In the genomic region with DNA sequence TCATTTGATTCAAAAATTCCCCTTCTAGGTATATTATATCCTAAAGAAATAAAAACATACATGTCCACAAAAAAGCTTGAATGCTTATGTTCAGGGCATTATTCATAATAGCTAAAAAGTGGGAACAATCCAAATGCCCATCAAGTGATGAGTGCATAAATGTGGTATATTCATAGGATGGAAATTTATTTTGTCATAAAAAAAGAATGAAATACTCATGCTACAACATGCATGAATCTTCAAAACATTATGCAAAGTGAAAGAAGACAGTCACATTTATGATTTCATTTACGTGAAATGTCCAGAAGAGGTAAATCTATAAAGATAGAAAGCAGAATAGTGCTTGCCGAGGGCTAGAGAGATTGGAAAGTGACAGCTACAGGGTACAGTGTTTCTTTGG, we compare ENCODE assay signal across 32 cellular contexts.
"Had no signal": no experiment of that assay in that cellular context is flagged by ENCODE, and none has a peak within 500 bp of the region (broad histone marks: within the 10 kb centered on the region; RNA-seq: fewer than 3 reads in every experiment).

No MANE protein-coding gene starts in this region.

- DNase-seq: Karpas-422, Kasumi-1, KBM-7, KG1, MG63, MM.1S, MV-4-11, NCI-H1048, NCI-H1092, NCI-H1092 treated with DMSO at 0.1 percent for 48 hours, NCI-H1105, NCI-H1417 treated with DMSO at 0.1 percent for 48 hours, NCI-H1436, NCI-H1436 treated with DMSO at 0.1 percent for 48 hours, NCI-H1694, NCI-H1694 treated with DMSO at 0.1 percent for 48 hours, NCI-H187, NCI-H187 treated with DMSO at 0.1 percent for 48 hours, NCI-H1930, NCI-H2029, NCI-H2081, NCI-H2081 treated with DMSO at 0.1 percent for 48 hours, NCI-H2107, NCI-H2171, NCI-H2171 treated with DMSO at 0.1 percent for 48 hours, NCI-H2227 treated with DMSO at 0.1 percent for 48 hours, NCI-H226, NCI-H345, NCI-H446, NCI-H446 treated with DMSO at 0.1 percent for 48 hours, NCI-H510A had no signal

- H3K27ac ChIP-seq: KMS-11 had no signal

- H3K4me3 ChIP-seq: MG63 had no signal

- H3K36me3 ChIP-seq: MG63 had no signal
